In the genomic region with DNA sequence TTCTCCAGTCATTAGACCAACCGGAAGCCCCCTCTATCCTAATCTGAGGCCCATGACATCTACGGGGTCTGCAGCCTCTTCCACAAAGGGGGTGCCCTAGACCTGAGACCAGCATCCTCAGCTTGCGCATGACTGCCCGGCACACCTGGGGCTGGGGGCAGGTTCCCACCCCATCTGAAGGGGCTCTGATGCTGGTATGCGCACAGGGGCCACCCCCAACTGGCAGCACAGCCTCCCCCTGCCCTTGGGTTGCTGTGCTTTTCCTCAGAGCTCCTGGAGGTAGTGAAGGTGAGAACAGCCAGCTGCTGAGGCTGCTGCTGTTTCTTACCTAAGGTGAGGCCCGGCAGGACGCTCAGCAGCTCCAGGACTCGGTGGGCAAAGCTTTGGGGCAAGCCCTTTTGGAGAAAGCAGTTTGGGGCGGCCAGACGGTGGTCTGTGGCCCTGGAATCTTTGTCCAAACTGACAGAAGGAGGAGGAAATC, we compare ENCODE assay signal across 18 cellular contexts. TPM values are rescaled to one million over a fixed set of nuclear protein-coding genes. Genes with fewer than 3 reads are reported as not detected.
"Had no signal": no experiment of that assay in that cellular context is flagged by ENCODE, and none has a peak within 500 bp of the region (broad histone marks: within the 10 kb centered on the region; RNA-seq: fewer than 3 reads in every experiment).

No MANE protein-coding gene starts in this region.

- ATAC-seq: activated CD8-positive, alpha-beta T cell treated with anti-CD3 and anti-CD28 coated beads, Interleukin-2, amount 10 ng/mL, durations not matched to agents 7 days and 5 days; activated naive CD4-positive, alpha-beta T cell treated with anti-CD3 and anti-CD28 coated beads, Interleukin-2, amount 50 U/mL, for 72 hours; gastroesophageal sphincter; upper lobe of right lung had no signal

- H3K4me1 ChIP-seq: breast epithelium, esophagus squamous epithelium, heart left ventricle, upper lobe of right lung had no signal

- H3K36me3 ChIP-seq: breast epithelium had no signal

- DNase-seq: activated CD4-positive, alpha-beta T cell treated with anti-CD3 and anti-CD28 coated beads, Interleukin-2, amount 10 ng/mL, durations not matched to agents 7 days and 5 days; activated CD4-positive, CD25-positive, alpha-beta regulatory T cell treated with anti-CD3 and anti-CD28 coated beads, Interleukin-2, amount 50 U/mL, for 72 hours; activated CD8-positive, alpha-beta T cell treated with anti-CD3 and anti-CD28 coated beads, Interleukin-2, amount 10 ng/mL, durations not matched to agents 7 days and 5 days; activated gamma-delta T cell treated with Interleukin-2 at 50 U/mL for 16 hours; esophagus squamous epithelium; islet precursor cell; nucleus accumbens; stimulated activated CD4-positive, alpha-beta T cell treated with anti-CD3 and anti-CD28 coated beads, Interleukin-4, amount 100 ng/mL, for 24 hours; stimulated activated naive CD4-positive, alpha-beta T cell treated with Interleukin-2 at 50 U/mL for 16 hours; upper lobe of right lung had no signal

- H3K27me3 ChIP-seq: adrenal gland, breast epithelium, esophagus squamous epithelium, gastroesophageal sphincter, heart left ventricle, upper lobe of right lung had no signal

- H3K27ac ChIP-seq: adrenal gland, coronary artery, esophagus squamous epithelium, gastroesophageal sphincter, heart left ventricle, upper lobe of right lung, VCaP had no signal

- H3K9me3 ChIP-seq: breast epithelium, esophagus squamous epithelium, gastroesophageal sphincter, upper lobe of right lung had no signal

- H3K4me3 ChIP-seq: adrenal gland, breast epithelium, coronary artery, esophagus squamous epithelium, gastroesophageal sphincter, heart left ventricle, upper lobe of right lung had no signal

RNA-seq across cellular contexts. Expression of a gene that starts 18.9 kb away (rescaled TPM):
- total RNA-seq: lung microvascular endothelial cell had no signal
